Comparison of ENCODE assay signal across 17 cellular contexts in the genomic region with DNA sequence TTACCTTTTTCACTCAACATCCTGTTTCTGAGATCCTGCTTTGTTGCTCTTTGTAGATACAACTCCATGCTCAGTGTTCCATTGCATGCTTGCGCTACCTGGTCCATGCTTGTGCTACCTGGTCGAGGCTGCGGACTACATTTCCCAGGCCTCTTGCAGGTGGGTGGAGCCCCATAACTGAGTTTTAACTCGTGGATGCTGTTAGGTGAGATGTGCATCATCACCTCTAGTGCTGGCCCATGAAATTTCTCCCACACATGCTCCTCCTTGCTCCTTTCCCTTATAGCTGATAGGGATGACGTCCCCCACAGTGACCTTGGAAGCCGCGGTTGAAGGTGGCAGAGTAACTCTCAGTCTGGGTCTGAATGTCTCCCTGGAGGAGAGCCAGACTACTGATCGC.
"Had no signal": no experiment of that assay in that cellular context is flagged by ENCODE, and none has a peak within 500 bp of the region (broad histone marks: within the 10 kb centered on the region; RNA-seq: fewer than 3 reads in every experiment).

No MANE protein-coding gene starts in this region.

- H3K4me1 ChIP-seq: left ventricle myocardium inferior, testis, upper lobe of right lung had no signal

- ATAC-seq: heart right ventricle had no signal

- H3K36me3 ChIP-seq: cardiac muscle cell, heart right ventricle, left ventricle myocardium inferior, ovary, upper lobe of right lung had no signal

- H3K27ac ChIP-seq: cardiac muscle cell, left ventricle myocardium inferior, ovary, testis, upper lobe of right lung, VCaP had no signal

- H3K4me3 Mint-ChIP-seq: activated CD4-positive, alpha-beta T cell treated with anti-CD3 and anti-CD28 coated beads, Interleukin-2, amount 10 ng/mL, durations not matched to agents 24 days and 14 days; activated naive CD4-positive, alpha-beta T cell treated with anti-CD3 and anti-CD28 coated beads for 36 hours; activated T-helper 1 cell treated with anti-CD3 and anti-CD28 coated beads, Interleukin-12 subunit alpha, Interleukin-12 subunit beta, Interleukin-2, Interleukin-4 antibody, amounts not matched to agents 30 ng/mL and 10 ng/mL and 1 ng/mL, durations not matched to agents 14 hours and 24 hours and 36 hours; stimulated activated naive CD8-positive, alpha-beta T cell treated with anti-CD3 and anti-CD28 coated beads, Interleukin-15, Interleukin-2, amounts not matched to agents 100 ng/mL and 50 ng/mL, for 24 hours had no signal

- H3K27me3 Mint-ChIP-seq: stimulated activated naive CD8-positive, alpha-beta T cell treated with anti-CD3 and anti-CD28 coated beads, Interleukin-15, Interleukin-2, amounts not matched to agents 100 ng/mL and 50 ng/mL, for 24 hours had no signal

- H3K9me3 Mint-ChIP-seq: activated naive CD4-positive, alpha-beta T cell treated with anti-CD3 and anti-CD28 coated beads for 36 hours; activated T-helper 1 cell treated with anti-CD3 and anti-CD28 coated beads, Interleukin-12 subunit alpha, Interleukin-12 subunit beta, Interleukin-2, Interleukin-4 antibody, amounts not matched to agents 30 ng/mL and 10 ng/mL and 1 ng/mL, durations not matched to agents 14 hours and 24 hours and 36 hours had no signal

- H3K27ac Mint-ChIP-seq: activated CD4-positive, alpha-beta T cell treated with anti-CD3 and anti-CD28 coated beads, Interleukin-2, amount 10 ng/mL, durations not matched to agents 24 days and 14 days; activated naive CD4-positive, alpha-beta T cell treated with anti-CD3 and anti-CD28 coated beads for 36 hours; activated T-helper 1 cell treated with anti-CD3 and anti-CD28 coated beads, Interleukin-12 subunit alpha, Interleukin-12 subunit beta, Interleukin-2, Interleukin-4 antibody, amounts not matched to agents 30 ng/mL and 10 ng/mL and 1 ng/mL, durations not matched to agents 14 hours and 24 hours and 36 hours; stimulated activated naive CD8-positive, alpha-beta T cell treated with anti-CD3 and anti-CD28 coated beads, Interleukin-15, Interleukin-2, amounts not matched to agents 100 ng/mL and 50 ng/mL, for 24 hours had no signal

- H3K27me3 ChIP-seq: ovary, testis, upper lobe of right lung had no signal

- FAIRE-seq: colon, frontal cortex, keratinocyte had no signal

- H3K4me3 ChIP-seq: cardiac muscle cell, heart right ventricle, left ventricle myocardium inferior, ovary, testis, upper lobe of right lung had no signal

- H3K9me3 ChIP-seq: heart right ventricle, left ventricle myocardium inferior, ovary, testis, upper lobe of right lung had no signal

- DNase-seq: activated CD4-positive, alpha-beta T cell treated with anti-CD3 and anti-CD28 coated beads, Interleukin-2, amount 10 ng/mL, durations not matched to agents 24 days and 14 days; activated naive CD4-positive, alpha-beta T cell treated with anti-CD3 and anti-CD28 coated beads for 36 hours; effector CD4-positive, alpha-beta T cell; heart right ventricle; left ventricle myocardium inferior; mesenchymal stem cell; ovary; stimulated activated CD4-positive, alpha-beta T cell treated with anti-CD3 and anti-CD28 coated beads, Interleukin-2, amount 100 ng/mL, for 48 hours; testis; upper lobe of right lung had no signal
